In genomic region chr1:28322209-28322608, GRCh38 we compare ENCODE assay signal across 1 cellular context.
TF ChIP-seq lines count a peak whose summit lies in the region.

No MANE protein-coding gene starts in this region.

TF ChIP-seq in K562, 482 proteins besides CTCF, POLR2A, EP300 and RAD21:
- TF ChIP-seq HINFP (tag; conservative IDR thresholded peaks at IDR 0.05; ENCODE audit: low read depth) (no peak), RAD51 (IDR thresholded peaks at IDR 0.05; ENCODE audit: borderline replicate concordance, low read depth) (no peak), FIP1L1 (IDR thresholded peaks at IDR 0.05; ENCODE audit: low read depth, low read length, poor library complexity, severe bottlenecking) (no peak), TBP (optimal IDR thresholded peaks at IDR 0.05; ENCODE audit: low read depth, low read length) (no peak), ATF4 (CRISPR knock-in tag; IDR thresholded peaks at IDR 0.05) (no peak), PKNOX1 (IDR thresholded peaks at IDR 0.05) (peak; percentile 89), TCF7 (IDR thresholded peaks at IDR 0.05; ENCODE audit: borderline replicate concordance) (no peak), TCFL5 (CRISPR knock-in tag; conservative IDR thresholded peaks at IDR 0.05) (no peak)
